In genomic region chr1:86318431-86318830, GRCh38 we compare ENCODE assay signal across 25 cellular contexts.
DNase-seq lines count a peak whose midpoint lies in the region; ATAC-seq and TF ChIP-seq lines count a peak whose summit lies in the region.
"Had no signal": no experiment of that assay in that cellular context is flagged by ENCODE, and none has a peak within 500 bp of the region (broad histone marks: within the 10 kb centered on the region; RNA-seq: fewer than 3 reads in every experiment).

No MANE protein-coding gene starts in this region.

- H3K4me1 ChIP-seq in neuronal stem cell (ENCODE audit: control insufficient read depth in 2 of 2, insufficient read depth in 1 of 2, low read depth in 1 of 2, low read length in 2 of 2), result peaks cover 0 to 3% of the 10 kb centered on the region in 2 donors
- no peaks in the 10 kb centered on the region for H3K4me1 ChIP-seq in vagina
- H3K4me1 ChIP-seq: BE2C, BLaER1 had no signal

- no peak overlapping the region for H2BK12ac ChIP-seq in neuronal stem cell (ENCODE audit: low read length)

- no peak overlapping the region for H3K4ac ChIP-seq in neuronal stem cell (ENCODE audit: low read length)

- H3K4me3 ChIP-seq in neuronal stem cell (ENCODE audit: low read length in 2 of 2), result no peak overlapping the region
- no peak overlapping the region for H3K4me3 ChIP-seq in vagina
- H3K4me3 ChIP-seq: BLaER1, GM12878 had no signal

- H3K4me3 Mint-ChIP-seq in natural killer cell treated with Interleukin-12 subunit alpha and Interleukin-12 subunit beta and Interleukin-15 and Interleukin-18, amount 100 ng/mL, for 72 hours, result no peak overlapping the region
- H3K4me3 Mint-ChIP-seq: CD14-positive monocyte; CD4-positive, alpha-beta memory T cell; CD4-positive, CD25-positive, alpha-beta regulatory T cell; CD8-positive, alpha-beta memory T cell had no signal

- no peaks in the 10 kb centered on the region for H3K9me3 Mint-ChIP-seq in natural killer cell treated with Interleukin-12 subunit alpha and Interleukin-12 subunit beta and Interleukin-15 and Interleukin-18, amount 100 ng/mL, for 72 hours
- H3K9me3 Mint-ChIP-seq: CD4-positive, alpha-beta memory T cell; CD4-positive, CD25-positive, alpha-beta regulatory T cell; CD8-positive, alpha-beta memory T cell had no signal

- H4K8ac ChIP-seq in neuronal stem cell (ENCODE audit: low read depth, low read length), result no peak overlapping the region

- no peak overlapping the region for H3K27ac ChIP-seq in neuronal stem cell (replicated peaks; ENCODE audit: low read length)
- H3K27ac ChIP-seq in vagina, result no peak overlapping the region
- H3K27ac ChIP-seq: BLaER1 had no signal

- DNase-seq in NCI-H69 (lab: John Stamatoyannopoulos, UW) (peak; percentile 3), SK-MEL-5 (ENCODE audit: low read depth, low spot score) (peak; percentile 62), foreskin melanocyte (peak; percentile 69), neuronal stem cell (ENCODE audit: low spot score) (no peak), left cardiac atrium (no peak), vagina (ENCODE audit: extremely low spot score in 2 of 2) (no peak)
- DNase-seq in natural killer cell treated with Interleukin-12 subunit alpha and Interleukin-12 subunit beta and Interleukin-15 and Interleukin-18, amount 100 ng/mL, for 72 hours (ENCODE audit: low spot score), result no peak
- DNase-seq: 8988T; ACHN; BE2C; C1 segment of cervical spinal cord; CD4-positive, alpha-beta memory T cell; CD4-positive, CD25-positive, alpha-beta regulatory T cell; CD8-positive, alpha-beta memory T cell; COR-L47; DMS 273 treated with DMSO at 0.1 percent for 48 hours; DMS153; DMS53; DMS79; DND-41; EL; GDM1 had no signal

- no peak overlapping the region for H2BK120ac ChIP-seq in neuronal stem cell (ENCODE audit: low read depth, low read length)

- TF ChIP-seq CTCF in vagina (IDR thresholded peaks at IDR 0.05), result no peak

- peak overlapping the region; percentile 35 for H3K18ac ChIP-seq in neuronal stem cell (ENCODE audit: low read length)

- WGBS in neuronal stem cell (ENCODE audit: extremely low coverage in 2 of 2, insufficient read length in 2 of 2, insufficient replicate concordance in 1 of 2), 2 donors, result no CpG with 5 or more reads among the region's 3 CpGs

- H3K27me3 ChIP-seq in neuronal stem cell (ENCODE audit: control insufficient read depth in 3 of 3, insufficient read depth in 3 of 3, low read depth in 1 of 3, low read length in 3 of 3) (peaks cover 0 to 2% (median 0%) of the 10 kb centered on the region in 3 experiments), vagina (no peaks in the 10 kb centered on the region)
- H3K27me3 ChIP-seq: BE2C, BLaER1 had no signal

- H3K79me1 ChIP-seq in neuronal stem cell (ENCODE audit: low read depth, low read length), result no peaks in the 10 kb centered on the region

- in situ Hi-C loops in SK-MEL-5 (cut with HindIII; ENCODE audit: low pct_unique_long_range_greater_than_20kb, low sequenced_read_pairs), result no loop called here

- H3K27me3 Mint-ChIP-seq in natural killer cell treated with Interleukin-12 subunit alpha and Interleukin-12 subunit beta and Interleukin-15 and Interleukin-18, amount 100 ng/mL, for 72 hours, result no peaks in the 10 kb centered on the region

- H3K36me3 Mint-ChIP-seq in natural killer cell treated with Interleukin-12 subunit alpha and Interleukin-12 subunit beta and Interleukin-15 and Interleukin-18, amount 100 ng/mL, for 72 hours, result no peaks in the 10 kb centered on the region
- H3K36me3 Mint-ChIP-seq: CD14-positive monocyte; CD4-positive, alpha-beta memory T cell; CD4-positive, CD25-positive, alpha-beta regulatory T cell; CD8-positive, alpha-beta memory T cell had no signal

- no peak overlapping the region for H2AK5ac ChIP-seq in neuronal stem cell (ENCODE audit: low read depth, low read length)

- no peak overlapping the region for H2BK5ac ChIP-seq in neuronal stem cell (ENCODE audit: low read length)

- no peak overlapping the region for H2BK15ac ChIP-seq in neuronal stem cell (ENCODE audit: low read length)

- intact Hi-C loops in left cardiac atrium (cut with DNase I) (no loop called here), vagina (cut with DNase I) (no loop called here)

- H4K91ac ChIP-seq in neuronal stem cell (ENCODE audit: low read depth, low read length, poor library complexity), result no peak overlapping the region

- no peak overlapping the region for H3K4me2 ChIP-seq in neuronal stem cell (ENCODE audit: insufficient read depth, low read length, poor library complexity, severe bottlenecking)
- H3K4me2 ChIP-seq: BLaER1 had no signal

- no peak overlapping the region for H3K23ac ChIP-seq in neuronal stem cell (ENCODE audit: low read depth, low read length, poor library complexity)

- no peaks in the 10 kb centered on the region for H3K4me1 Mint-ChIP-seq in natural killer cell treated with Interleukin-12 subunit alpha and Interleukin-12 subunit beta and Interleukin-15 and Interleukin-18, amount 100 ng/mL, for 72 hours (ENCODE audit: low read depth in 2 of 2)
- H3K4me1 Mint-ChIP-seq: CD14-positive monocyte; CD4-positive, alpha-beta memory T cell; CD4-positive, CD25-positive, alpha-beta regulatory T cell; CD8-positive, alpha-beta memory T cell had no signal

- H3K36me3 ChIP-seq in neuronal stem cell (replicated peaks in 1 of 2; ENCODE audit: control insufficient read depth in 2 of 2, insufficient read depth in 2 of 2, low read length in 2 of 2), result no peaks in the 10 kb centered on the region
- no peaks in the 10 kb centered on the region for H3K36me3 ChIP-seq in vagina
- H3K36me3 ChIP-seq: BE2C, BLaER1 had no signal

- no peak overlapping the region for H3K27ac Mint-ChIP-seq in natural killer cell treated with Interleukin-12 subunit alpha and Interleukin-12 subunit beta and Interleukin-15 and Interleukin-18, amount 100 ng/mL, for 72 hours
- H3K27ac Mint-ChIP-seq: CD14-positive monocyte; CD4-positive, CD25-positive, alpha-beta regulatory T cell; CD8-positive, alpha-beta memory T cell had no signal

- no peak overlapping the region for H3K14ac ChIP-seq in neuronal stem cell (ENCODE audit: low read length)

- no peak for TF ChIP-seq POLR2A in vagina (IDR thresholded peaks at IDR 0.05)

- H3K9ac ChIP-seq in neuronal stem cell (ENCODE audit: low read depth, low read length, poor library complexity), result no peak overlapping the region
- H3K9ac ChIP-seq: BLaER1 had no signal

- no peak overlapping the region for H2AFZ ChIP-seq in neuronal stem cell (ENCODE audit: low read length)

- H3K9me3 ChIP-seq in neuronal stem cell (replicated peaks in 1 of 2; ENCODE audit: control insufficient read depth in 2 of 2, insufficient read depth in 1 of 2, low read depth in 1 of 2, low read length in 2 of 2) (no peaks in the 10 kb centered on the region), vagina (no peaks in the 10 kb centered on the region)
- H3K9me3 ChIP-seq: BE2C, BLaER1 had no signal

- no peak for ATAC-seq in natural killer cell treated with Interleukin-12 subunit alpha and Interleukin-12 subunit beta and Interleukin-15 and Interleukin-18, amount 100 ng/mL, for 72 hours
- no peak for ATAC-seq in left cardiac atrium
- ATAC-seq: GM12878 had no signal

Comparison
In these comparisons a context has a peak if more than half of its experiments do, and no peak if none do; other contexts are left out.
1. DNase-seq: peak in NCI-H69 (single experiment), SK-MEL-5 (single experiment) and foreskin melanocyte (single experiment); none in neuronal stem cell (single experiment), natural killer cell treated with Interleukin-12 subunit alpha and Interleukin-12 subunit beta and Interleukin-15 and Interleukin-18, amount 100 ng/mL, for 72 hours (single experiment), left cardiac atrium (single experiment) and vagina (0 of 2).